In genomic region chr7:133959505-133959904, GRCh38 we compare ENCODE assay signal across 17 cellular contexts.
DNase-seq lines count a peak whose midpoint lies in the region; ATAC-seq and TF ChIP-seq lines count a peak whose summit lies in the region.
"Had no signal": no experiment of that assay in that cellular context is flagged by ENCODE, and none has a peak within 500 bp of the region (broad histone marks: within the 10 kb centered on the region; RNA-seq: fewer than 3 reads in every experiment).

No MANE protein-coding gene starts in this region.

- H3K27ac ChIP-seq in Panc1 (ENCODE audit: low read length): no peak overlapping the region
- H3K27ac ChIP-seq: GM23248 had no signal

- in situ Hi-C loops in Panc1 (cut with HindIII; ENCODE audit: low pct_unique_long_range_greater_than_20kb, low sequenced_read_pairs): no loop called here

- H3K4me3 ChIP-seq in Panc1 (ENCODE audit: low read depth in 2 of 2, low read length in 2 of 2): no peak overlapping the region
- H3K4me3 ChIP-seq: GM12878, GM23248 had no signal

- no peak for ATAC-seq in Panc1
- ATAC-seq in central memory CD8-positive, alpha-beta T cell (replicated peaks; ENCODE audit: extremely low read depth, poor library complexity, severe bottlenecking): no peak
- ATAC-seq: GM12878 had no signal

- no peak for TF ChIP-seq CTCF in Panc1 (IDR thresholded peaks at IDR 0.05)

- H3K27me3 Mint-ChIP-seq in central memory CD8-positive, alpha-beta T cell: no peaks in the 10 kb centered on the region
- no peaks in the 10 kb centered on the region for H3K27me3 Mint-ChIP-seq in activated CD4-positive, alpha-beta memory T cell treated with anti-CD3 and anti-CD28 coated beads for 36 hours
- H3K27me3 Mint-ChIP-seq: CD4-positive, alpha-beta memory T cell had no signal

- H3K36me3 Mint-ChIP-seq in central memory CD8-positive, alpha-beta T cell (ENCODE audit: insufficient read depth): peaks cover 4% of the 10 kb centered on the region
- H3K36me3 Mint-ChIP-seq in activated CD4-positive, alpha-beta memory T cell treated with anti-CD3 and anti-CD28 coated beads for 36 hours: peaks cover 18% of the 10 kb centered on the region

- H3K4me1 Mint-ChIP-seq in central memory CD8-positive, alpha-beta T cell: no peaks in the 10 kb centered on the region
- H3K4me1 Mint-ChIP-seq in activated CD4-positive, alpha-beta memory T cell treated with anti-CD3 and anti-CD28 coated beads for 36 hours (ENCODE audit: low read depth): no peaks in the 10 kb centered on the region

- TSS peak; percentile 15 for BruUV-seq in Panc1 (replicated peaks; lab: Mats Ljungman, UMichigan)

- H3K4me1 ChIP-seq in Panc1 (ENCODE audit: control insufficient read depth, insufficient read depth, low read length): no peaks in the 10 kb centered on the region

- intact Hi-C loops in Panc1 (cut with micrococcal nuclease; ENCODE audit: unreplicated experiment): no loop called here
- intact Hi-C loops in activated CD4-positive, alpha-beta memory T cell treated with anti-CD3 and anti-CD28 coated beads for 36 hours (cut with micrococcal nuclease): no loop called here

- peak overlapping the region; percentile 73 for H3K27ac Mint-ChIP-seq in central memory CD8-positive, alpha-beta T cell (ENCODE audit: low read depth)
- no peak overlapping the region for H3K27ac Mint-ChIP-seq in activated CD4-positive, alpha-beta memory T cell treated with anti-CD3 and anti-CD28 coated beads for 36 hours
- H3K27ac Mint-ChIP-seq: CD4-positive, alpha-beta memory T cell had no signal

- CTCF ChIA-PET in Panc1 (lab: Charles Lee): no interaction called here
- CTCF ChIA-PET in activated CD4-positive, alpha-beta memory T cell treated with anti-CD3 and anti-CD28 coated beads for 36 hours (lab: Charles Lee): no interaction called here

- no peaks in the 10 kb centered on the region for H3K9me3 ChIP-seq in Panc1 (ENCODE audit: control insufficient read depth, insufficient read depth, low read depth, low read length)

- peaks cover 4% of the 10 kb centered on the region for H3K9me3 Mint-ChIP-seq in central memory CD8-positive, alpha-beta T cell
- peaks cover 14% of the 10 kb centered on the region for H3K9me3 Mint-ChIP-seq in activated CD4-positive, alpha-beta memory T cell treated with anti-CD3 and anti-CD28 coated beads for 36 hours

- DNase-seq in OCI-M1 (lab: John Stamatoyannopoulos, UW) (peak; percentile 42), Panc1 (ENCODE audit: low read depth, low spot score) (no peak), EL (no peak)
- DNase-seq in central memory CD8-positive, alpha-beta T cell (ENCODE audit: low spot score in 2 of 2): no peak
- DNase-seq in activated effector memory CD4-positive, alpha-beta T cell treated with Interleukin-2 at 50 U/mL for 16 hours: no peak
- DNase-seq in activated CD4-positive, alpha-beta memory T cell treated with anti-CD3 and anti-CD28 coated beads for 36 hours: no peak
- DNase-seq: C1 segment of cervical spinal cord; Calu3; CD4-positive, alpha-beta memory T cell; COR-L47; DMS53; DND-41; GDM1; GM23248; H7; HCEC 1CT had no signal

- no peaks in the 10 kb centered on the region for H3K36me3 ChIP-seq in Panc1 (ENCODE audit: control insufficient read depth, insufficient read depth, low read length)

- H3K27me3 ChIP-seq in Panc1 (ENCODE audit: control insufficient read depth, insufficient read depth, low read length): no peaks in the 10 kb centered on the region

- H3K4me3 Mint-ChIP-seq in central memory CD8-positive, alpha-beta T cell: no peak overlapping the region
- no peak overlapping the region for H3K4me3 Mint-ChIP-seq in activated CD4-positive, alpha-beta memory T cell treated with anti-CD3 and anti-CD28 coated beads for 36 hours
- H3K4me3 Mint-ChIP-seq: CD4-positive, alpha-beta memory T cell had no signal

- POLR2A ChIA-PET in Panc1 (lab: Charles Lee): no interaction called here
- POLR2A ChIA-PET in activated CD4-positive, alpha-beta memory T cell treated with anti-CD3 and anti-CD28 coated beads for 36 hours (lab: Charles Lee): no interaction called here
